ENCODE assay signal across 9 cellular contexts in genomic region chr17:4947010-4947410, GRCh38. TPM values are rescaled to one million over a fixed set of nuclear protein-coding genes. Genes with fewer than 3 reads are reported as not detected.
DNase-seq lines count a peak whose midpoint lies in the region; ATAC-seq and TF ChIP-seq lines count a peak whose summit lies in the region.
"Had no signal": no experiment of that assay in that cellular context is flagged by ENCODE, and none has a peak within 500 bp of the region (broad histone marks: within the 10 kb centered on the region; RNA-seq: fewer than 3 reads in every experiment).

No MANE protein-coding gene starts in this region.

- ATAC-seq in naive B cell (ENCODE audit: low read depth in 2 of 2), result no peak
- no peak for ATAC-seq in HG03442 (IDR thresholded peaks at IDR 0.05; ENCODE audit: unreplicated experiment)

- H3K27ac Mint-ChIP-seq in Calu3 (ENCODE audit: unreplicated experiment), result peak overlapping the region; percentile 98
- peak overlapping the region; percentile 76 to 98 (median 89) for H3K27ac Mint-ChIP-seq in naive B cell

- H3K9me3 Mint-ChIP-seq in Calu3 (ENCODE audit: low read depth, unreplicated experiment) (no peaks in the 10 kb centered on the region), naive B cell (no peaks in the 10 kb centered on the region)

- H3K4me1 Mint-ChIP-seq in Calu3 (ENCODE audit: low read depth, unreplicated experiment), result peaks cover 30% of the 10 kb centered on the region
- peaks cover 58 to 65% (median 63%) of the 10 kb centered on the region in 3 donors for H3K4me1 Mint-ChIP-seq in naive B cell

- CTCF ChIA-PET in Calu3 (lab: Charles Lee), result interaction anchor here (0.7 kb wide), 1 partner anchor 157 kb away, joined by 4 read pairs; no protein-coding TSS in a partner anchor

- intact Hi-C loops in Calu3 (cut with micrococcal nuclease; ENCODE audit: unreplicated experiment), result no loop called here

- peaks cover 73% of the 10 kb centered on the region for H3K36me3 Mint-ChIP-seq in Calu3 (ENCODE audit: insufficient read depth, unreplicated experiment)
- peaks cover 14 to 40% of the 10 kb centered on the region in 2 donors for H3K36me3 Mint-ChIP-seq in naive B cell

- no TSS peak for BruUV-seq in Calu3 (replicated peaks; lab: Mats Ljungman, UMichigan)

- DNase-seq in Calu3 (no peak), MV-4-11 (lab: John Stamatoyannopoulos, UW) (peak; percentile 38), cardiac fibroblast (ENCODE audit: low read depth in 2 of 2) (no peak), naive B cell (no peak), iPS-NIHi7 (ENCODE audit: extremely low spot score) (no peak), DMS153 treated with DMSO at 0.1 percent for 48 hours (lab: John Stamatoyannopoulos, UW; ENCODE audit: unreplicated experiment) (no peak), kidney tubule cell (ENCODE audit: low spot score) (no peak)

- H3K4me3 ChIP-seq in cardiac fibroblast (replicated peaks in 1 of 2; ENCODE audit: low read depth in 2 of 2, low read length in 2 of 2), result peak overlapping the region; percentile 98 to 99

- TF ChIP-seq CTCF in Calu3 (IDR thresholded peaks at IDR 0.05; ENCODE audit: unreplicated experiment) (no peak), cardiac fibroblast (IDR thresholded peaks at IDR 0.05; ENCODE audit: low read depth, low read length) (no peak)

- H3K27me3 Mint-ChIP-seq in Calu3 (ENCODE audit: unreplicated experiment) (no peaks in the 10 kb centered on the region), naive B cell (no peaks in the 10 kb centered on the region)

- H3K4me3 Mint-ChIP-seq in Calu3 (ENCODE audit: low read depth, unreplicated experiment) (peak overlapping the region; percentile 89), naive B cell (peak overlapping the region; percentile 91 to 100 (median 99))

RNA-seq across cellular contexts. Expression of gene PFN1, which starts 1.3 kb away (rescaled TPM):
- total RNA-seq in Calu3 (2022), result 580 and 605 TPM in 2 replicates
- polyA plus RNA-seq in naive B cell (ENCODE audit: low read depth in 6 of 6), result 1,000 to 10,000 TPM; 1,151 to 1,601 (median 1,370) TPM

RNA-seq across cellular contexts. Expression of gene ENO3, which starts 3.9 kb away (rescaled TPM):
- total RNA-seq in Calu3 (2022), result 12.3 and 12.9 TPM in 2 replicates
- 1 to 10 TPM in 4 of 6 donors, under 1 TPM in 1, not detected in 1; 0.79 to 3.2 (median 1.2) TPM for polyA plus RNA-seq in naive B cell (ENCODE audit: low read depth in 6 of 6)

RNA-seq across cellular contexts. Expression of gene RNF167, which starts 6.9 kb away (rescaled TPM):
- total RNA-seq in Calu3 (2022), result 65.2 and 77.0 TPM in 2 replicates
- polyA plus RNA-seq in naive B cell (ENCODE audit: low read depth in 6 of 6), result 10 to 100 TPM; 19.9 to 25.8 (median 22.7) TPM

RNA-seq across cellular contexts. Expression of gene SLC25A11, which starts 7.2 kb away (rescaled TPM):
- total RNA-seq in Calu3 (2022), result 37.7 and 38.4 TPM in 2 replicates
- polyA plus RNA-seq in naive B cell (ENCODE audit: low read depth in 6 of 6), result 10 to 100 TPM; 61.0 to 89.1 (median 71.4) TPM

RNA-seq across cellular contexts. Expression of gene GP1BA, which starts 14.9 kb away (rescaled TPM):
- total RNA-seq in Calu3 (2022), result not detected in 2 replicates
- polyA plus RNA-seq in naive B cell (ENCODE audit: low read depth in 6 of 6), result under 1 TPM in 4 of 6 donors, not detected in 2; 0.42 to 1.00 (median 0.56) TPM
- total RNA-seq: SK-MEL-5 had no signal
